In genomic region chr5:158979749-158980521, GRCh38 we compare ENCODE assay signal across 8 cellular contexts.
DNase-seq lines count a peak whose midpoint lies in the region; ATAC-seq and TF ChIP-seq lines count a peak whose summit lies in the region.

No MANE protein-coding gene starts in this region.

- no peak for TF ChIP-seq CTCF in epithelial cell of proximal tubule (conservative IDR thresholded peaks at IDR 0.05; ENCODE audit: low read depth, low read length)
- no peak for TF ChIP-seq CTCF in neural crest cell (conservative IDR thresholded peaks at IDR 0.05)

- H3K4me3 ChIP-seq in epithelial cell of proximal tubule (ENCODE audit: low read depth, low read length): peak overlapping the region; percentile 42

- H3K27me3 Mint-ChIP-seq in neural crest cell (ENCODE audit: low read depth): no peaks in the 10 kb centered on the region

- peaks cover 50% of the 10 kb centered on the region for H3K4me1 Mint-ChIP-seq in neural crest cell

- peak overlapping the region; percentile 95 for H3K27ac Mint-ChIP-seq in neural crest cell (ENCODE audit: unreplicated experiment)

- H3K4me3 Mint-ChIP-seq in neural crest cell: peak overlapping the region; percentile 68

- ATAC-seq in GM21447 (IDR thresholded peaks at IDR 0.05; ENCODE audit: unreplicated experiment) (no peak), HG02938 (IDR thresholded peaks at IDR 0.05; ENCODE audit: unreplicated experiment) (no peak), HG02852 (IDR thresholded peaks at IDR 0.05; ENCODE audit: unreplicated experiment) (no peak)

- DNase-seq in Ammon's horn (ENCODE audit: low spot score): peak; percentile 84
- DNase-seq in NCI-H2227 treated with DMSO at 0.1 percent for 48 hours (lab: John Stamatoyannopoulos, UW): peak; percentile 2
- no peak for DNase-seq in epithelial cell of proximal tubule (ENCODE audit: low read depth)
- DNase-seq in neural crest cell (ENCODE audit: low read depth, low spot score): peak; percentile 18
- DNase-seq in T-helper 2 cell: no peak

- no peaks in the 10 kb centered on the region for H3K36me3 Mint-ChIP-seq in neural crest cell (ENCODE audit: low read depth)

- no peaks in the 10 kb centered on the region for H3K9me3 Mint-ChIP-seq in neural crest cell

Comparison
In these comparisons a context has a peak if more than half of its experiments do, and no peak if none do; other contexts are left out.
1. DNase-seq: peak in Ammon's horn (single experiment), NCI-H2227 treated with DMSO at 0.1 percent for 48 hours (single experiment) and neural crest cell (single experiment); none in epithelial cell of proximal tubule (single experiment) and T-helper 2 cell (0 of 5).